27 cellular contexts compared by ENCODE assay signal in the genomic region with DNA sequence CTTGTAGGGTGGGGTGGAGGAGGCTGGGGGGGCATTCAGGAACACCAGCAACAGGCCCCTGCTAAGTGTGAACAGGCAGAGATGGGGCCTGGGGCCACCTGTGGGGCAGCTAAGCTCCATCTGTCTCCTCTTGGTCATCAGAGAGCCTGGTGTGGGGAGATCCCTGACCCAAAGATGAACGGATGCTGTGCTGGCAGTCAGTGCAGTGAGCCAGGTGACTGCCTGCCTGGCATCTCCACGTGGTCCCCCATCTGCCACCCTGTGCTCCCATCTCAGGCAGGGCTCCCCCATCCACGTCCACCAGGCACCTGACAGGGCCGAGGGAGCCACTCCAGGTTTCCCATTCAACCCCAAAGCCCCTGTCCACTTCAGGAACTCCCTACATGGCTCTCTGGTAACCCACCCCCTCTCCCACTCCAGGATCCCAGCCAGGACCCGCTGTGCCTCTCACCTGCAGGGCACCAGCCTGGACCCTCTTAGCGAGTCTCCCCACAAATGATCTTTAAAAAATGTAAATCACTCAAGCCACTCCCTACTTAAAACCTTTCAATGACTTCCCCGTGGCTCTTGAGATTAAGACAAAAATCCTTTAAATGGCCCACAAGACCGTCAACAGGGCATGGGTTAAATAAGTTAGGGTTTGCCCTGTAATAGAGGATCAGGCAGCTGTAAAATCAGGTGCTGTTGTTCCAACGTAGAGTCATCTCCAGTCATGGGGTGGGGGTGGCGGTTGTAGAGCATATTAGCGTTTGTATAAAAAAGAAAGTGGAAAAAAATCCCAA.
DNase-seq lines count a peak whose midpoint lies in the region; ATAC-seq lines count a peak whose summit lies in the region.
"Had no signal": no experiment of that assay in that cellular context is flagged by ENCODE, and none has a peak within 500 bp of the region (broad histone marks: within the 10 kb centered on the region; RNA-seq: fewer than 3 reads in every experiment).

No MANE protein-coding gene starts in this region.

- H3K27me3 ChIP-seq in ectodermal cell (ENCODE audit: control insufficient read depth, insufficient read depth, low read length, poor library complexity, severe bottlenecking) (peaks cover 60% of the 10 kb centered on the region), neuronal stem cell (ENCODE audit: control insufficient read depth in 3 of 3, insufficient read depth in 3 of 3, low read depth in 1 of 3, low read length in 3 of 3) (peaks cover 37 to 93% (median 85%) of the 10 kb centered on the region in 3 experiments)

- H3K27ac ChIP-seq in ectodermal cell (ENCODE audit: insufficient read depth, low read depth, low read length, poor library complexity, severe bottlenecking) (peak overlapping the region; percentile 45), neuronal stem cell (replicated peaks; ENCODE audit: low read length) (no peak overlapping the region)
- H3K27ac ChIP-seq: heart right ventricle, ovary, skin epidermis, suprapubic skin, upper lobe of right lung had no signal

- H3K36me3 ChIP-seq in ectodermal cell (ENCODE audit: control insufficient read depth, insufficient read depth, low read length) (no peaks in the 10 kb centered on the region), neuronal stem cell (replicated peaks in 1 of 2; ENCODE audit: control insufficient read depth in 2 of 2, insufficient read depth in 2 of 2, low read length in 2 of 2) (peaks cover 0 to 1% of the 10 kb centered on the region in 2 donors)
- H3K36me3 ChIP-seq: heart right ventricle, ovary, suprapubic skin, upper lobe of right lung had no signal

- H3K9ac ChIP-seq in neuronal stem cell (ENCODE audit: low read depth, low read length, poor library complexity) = no peak overlapping the region
- H3K9ac ChIP-seq: SK-N-SH had no signal

- H2BK15ac ChIP-seq in neuronal stem cell (ENCODE audit: low read length) = peak overlapping the region; percentile 71

- no peak overlapping the region for H3K4me2 ChIP-seq in neuronal stem cell (ENCODE audit: insufficient read depth, low read length, poor library complexity, severe bottlenecking)
- H3K4me2 ChIP-seq: SK-N-SH had no signal

- WGBS in ectodermal cell, 2 experiments = 10 to 16% methylated on average over 9 to 10 of the region's 11 CpGs
- no CpG with 5 or more reads among the region's 11 CpGs for WGBS in neuronal stem cell (ENCODE audit: extremely low coverage in 2 of 2, insufficient read length in 2 of 2, insufficient replicate concordance in 1 of 2), 2 donors

- H3K4me3 ChIP-seq in ectodermal cell (ENCODE audit: insufficient read depth, low read depth, low read length) (no peak overlapping the region), neuronal stem cell (ENCODE audit: low read length in 2 of 2) (no peak overlapping the region)
- H3K4me3 ChIP-seq: heart right ventricle, lung, ovary, skin epidermis, suprapubic skin, upper lobe of right lung had no signal

- H4K8ac ChIP-seq in neuronal stem cell (ENCODE audit: low read depth, low read length) = no peak overlapping the region

- peak overlapping the region; percentile 90 for H2AK5ac ChIP-seq in neuronal stem cell (ENCODE audit: low read depth, low read length)

- peaks cover 65% of the 10 kb centered on the region for H3K4me1 ChIP-seq in ectodermal cell (ENCODE audit: control insufficient read depth, insufficient read depth, low read length)
- peaks cover 17 to 40% of the 10 kb centered on the region in 2 donors for H3K4me1 ChIP-seq in neuronal stem cell (ENCODE audit: control insufficient read depth in 2 of 2, insufficient read depth in 1 of 2, low read depth in 1 of 2, low read length in 2 of 2)
- H3K4me1 ChIP-seq: upper lobe of right lung had no signal

- no peak overlapping the region for H3K23ac ChIP-seq in neuronal stem cell (ENCODE audit: low read depth, low read length, poor library complexity)

- H3K18ac ChIP-seq in neuronal stem cell (ENCODE audit: low read length) = peak overlapping the region; percentile 38

- H2BK5ac ChIP-seq in neuronal stem cell (ENCODE audit: low read length) = no peak overlapping the region

- H3K14ac ChIP-seq in neuronal stem cell (ENCODE audit: low read length) = no peak overlapping the region

- no peak overlapping the region for H3K4ac ChIP-seq in neuronal stem cell (ENCODE audit: low read length)

- no peak overlapping the region for H2BK120ac ChIP-seq in neuronal stem cell (ENCODE audit: low read depth, low read length)

- DNase-seq in NCI-H1417 (lab: John Stamatoyannopoulos, UW) = peak in 2 of 3 experiments; percentile 51 to 77
- DNase-seq in NCI-H1417 treated with DMSO at 0.1 percent for 48 hours (lab: John Stamatoyannopoulos, UW) = no peak
- peak; percentile 86 to 90 for DNase-seq in NCI-H524 (lab: John Stamatoyannopoulos, UW)
- no peak for DNase-seq in neuronal stem cell (ENCODE audit: low spot score)
- DNase-seq in foreskin melanocyte = no peak
- no peak for DNase-seq in hippocampal formation (lab: John Stamatoyannopoulos, UW)
- DNase-seq: activated CD4-positive, alpha-beta memory T cell treated with anti-CD3 and anti-CD28 coated beads for 36 hours; activated CD4-positive, alpha-beta T cell treated with anti-CD3 and anti-CD28 coated beads for 1 hour; activated naive CD4-positive, alpha-beta T cell; activated T-cell treated with anti-CD3 and anti-CD28 coated beads, Interleukin-2, amount 50 U/mL, for 72 hours; foreskin fibroblast; heart right ventricle; left cardiac atrium; naive thymus-derived CD8-positive, alpha-beta T cell; NCI-H2107; stimulated activated naive B cell treated with anti-CD40 and anti-IgM and Interleukin-4, amounts not matched to agents 10 μg/mL and 1 μg/mL and 100 μg/mL, for 72 hours; upper lobe of right lung had no signal

- no peak overlapping the region for H2BK12ac ChIP-seq in neuronal stem cell (ENCODE audit: low read length)

- no peak overlapping the region for H2AFZ ChIP-seq in neuronal stem cell (ENCODE audit: low read length)

- H3K79me1 ChIP-seq in neuronal stem cell (ENCODE audit: low read depth, low read length) = no peaks in the 10 kb centered on the region

- H3K9me3 ChIP-seq in ectodermal cell (ENCODE audit: control insufficient read depth, low read length) = no peaks in the 10 kb centered on the region
- peaks cover 0 to 7% of the 10 kb centered on the region in 2 donors for H3K9me3 ChIP-seq in neuronal stem cell (replicated peaks in 1 of 2; ENCODE audit: control insufficient read depth in 2 of 2, insufficient read depth in 1 of 2, low read depth in 1 of 2, low read length in 2 of 2)
- H3K9me3 ChIP-seq: heart right ventricle, ovary, SK-N-SH, suprapubic skin, upper lobe of right lung had no signal

- H4K91ac ChIP-seq in neuronal stem cell (ENCODE audit: low read depth, low read length, poor library complexity) = no peak overlapping the region

- no peak for ATAC-seq in GM18861 (IDR thresholded peaks at IDR 0.05; ENCODE audit: unreplicated experiment)
- ATAC-seq: activated T-cell treated with anti-CD3 and anti-CD28 coated beads, Interleukin-2, amount 50 U/mL, for 72 hours; esophagus mucosa; HCT116; heart right ventricle; left cardiac atrium; naive thymus-derived CD8-positive, alpha-beta T cell; PC-3; stimulated activated naive B cell treated with anti-CD40 and anti-IgM and Interleukin-4, amounts not matched to agents 10 μg/mL and 1 μg/mL and 100 μg/mL, for 72 hours; upper lobe of right lung had no signal

Comparison
In these comparisons a context has a peak if more than half of its experiments do, and no peak if none do; other contexts are left out.
1. DNase-seq: peak in NCI-H1417 (2 of 3) and NCI-H524 (2 of 2); none in NCI-H1417 treated with DMSO at 0.1 percent for 48 hours (single experiment), neuronal stem cell (single experiment), foreskin melanocyte (single experiment) and hippocampal formation (0 of 2).